ENCODE assay signal across 29 cellular contexts in the genomic region with DNA sequence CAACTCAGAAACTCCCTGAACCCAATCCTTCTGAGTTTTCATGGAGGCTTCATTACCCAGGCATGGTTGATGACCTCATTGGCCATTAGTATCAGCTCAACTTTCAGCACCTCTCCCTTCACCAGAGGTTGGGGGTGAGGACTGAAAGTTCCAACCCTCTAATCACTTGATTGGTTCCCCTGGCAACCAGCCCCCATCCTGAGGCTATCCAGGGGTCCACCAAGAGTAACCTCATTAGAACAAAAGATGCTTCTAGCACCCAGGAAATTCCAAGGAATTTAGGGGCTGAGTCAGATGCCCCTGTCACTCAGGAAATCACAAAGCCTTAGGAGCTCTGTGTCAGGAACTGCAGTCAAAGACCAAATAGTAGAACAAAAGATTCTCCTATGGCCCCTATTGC. TPM values are rescaled to one million over a fixed set of nuclear protein-coding genes. Genes with fewer than 3 reads are reported as not detected.
"Had no signal": no experiment of that assay in that cellular context is flagged by ENCODE, and none has a peak within 500 bp of the region (broad histone marks: within the 10 kb centered on the region; RNA-seq: fewer than 3 reads in every experiment).

No MANE protein-coding gene starts in this region.

- H3K4me1 ChIP-seq: colonic mucosa, pancreas, psoas muscle had no signal

- H3K27me3 Mint-ChIP-seq: activated naive CD8-positive, alpha-beta T cell treated with anti-CD3 and anti-CD28 coated beads, Interleukin-2, amount 10 ng/mL, durations not matched to agents 7 days and 5 days; brain; central memory CD8-positive, alpha-beta T cell; T-helper 17 cell had no signal

- H3K27ac ChIP-seq: colonic mucosa, dorsolateral prefrontal cortex, hepatocyte, pancreas, psoas muscle, right lobe of liver, testis, vagina had no signal

- H3K9me3 ChIP-seq: colonic mucosa, pancreas, psoas muscle, right lobe of liver, testis, vagina had no signal

- H3K9me3 Mint-ChIP-seq: activated naive CD4-positive, alpha-beta T cell treated with anti-CD3 and anti-CD28 coated beads for 36 hours; activated naive CD8-positive, alpha-beta T cell treated with anti-CD3 and anti-CD28 coated beads, Interleukin-2, amount 10 ng/mL, durations not matched to agents 7 days and 5 days had no signal

- H3K4me3 Mint-ChIP-seq: activated naive CD4-positive, alpha-beta T cell treated with anti-CD3 and anti-CD28 coated beads for 36 hours; activated naive CD8-positive, alpha-beta T cell treated with anti-CD3 and anti-CD28 coated beads, Interleukin-2, amount 10 ng/mL, durations not matched to agents 7 days and 5 days; activated T-cell treated with anti-CD3 and anti-CD28 coated beads, Interleukin-2, amount 50 U/mL, for 72 hours; brain; central memory CD8-positive, alpha-beta T cell; endodermal cell; immature natural killer cell; memory B cell; nephron; stimulated activated naive B cell treated with anti-CD40 and anti-IgM and Interleukin-4, amounts not matched to agents 10 μg/mL and 1 μg/mL and 100 μg/mL, for 72 hours; T-helper 17 cell had no signal

- H3K4me1 Mint-ChIP-seq: activated naive CD8-positive, alpha-beta T cell treated with anti-CD3 and anti-CD28 coated beads, Interleukin-2, amount 10 ng/mL, durations not matched to agents 7 days and 5 days; central memory CD8-positive, alpha-beta T cell; immature natural killer cell; memory B cell; stimulated activated naive B cell treated with anti-CD40 and anti-IgM and Interleukin-4, amounts not matched to agents 10 μg/mL and 1 μg/mL and 100 μg/mL, for 72 hours; T-helper 17 cell had no signal

- H3K36me3 Mint-ChIP-seq: activated naive CD8-positive, alpha-beta T cell treated with anti-CD3 and anti-CD28 coated beads, Interleukin-2, amount 10 ng/mL, durations not matched to agents 7 days and 5 days; brain; immature natural killer cell; memory B cell; stimulated activated naive B cell treated with anti-CD40 and anti-IgM and Interleukin-4, amounts not matched to agents 10 μg/mL and 1 μg/mL and 100 μg/mL, for 72 hours had no signal

- H3K36me3 ChIP-seq: colonic mucosa, pancreas, right lobe of liver, vagina had no signal

- H3K27ac Mint-ChIP-seq: activated naive CD4-positive, alpha-beta T cell treated with anti-CD3 and anti-CD28 coated beads for 36 hours; activated naive CD8-positive, alpha-beta T cell treated with anti-CD3 and anti-CD28 coated beads, Interleukin-2, amount 10 ng/mL, durations not matched to agents 7 days and 5 days; activated T-cell treated with anti-CD3 and anti-CD28 coated beads, Interleukin-2, amount 50 U/mL, for 72 hours; brain; endodermal cell; immature natural killer cell; memory B cell; nephron; stimulated activated naive B cell treated with anti-CD40 and anti-IgM and Interleukin-4, amounts not matched to agents 10 μg/mL and 1 μg/mL and 100 μg/mL, for 72 hours; T-helper 17 cell had no signal

- DNase-seq: activated CD4-positive, alpha-beta T cell treated with anti-CD3 and anti-CD28 coated beads for 4 hours; activated CD4-positive, alpha-beta T cell treated with anti-CD3 and anti-CD28 coated beads, Interleukin-2, amount 50 U/mL, for 48 hours; activated CD4-positive, CD25-positive, alpha-beta regulatory T cell; activated effector memory CD4-positive, alpha-beta T cell treated with Interleukin-2 at 50 U/mL for 16 hours; activated naive CD4-positive, alpha-beta T cell treated with anti-CD3 and anti-CD28 coated beads for 36 hours; activated naive CD8-positive, alpha-beta T cell treated with anti-CD3 and anti-CD28 coated beads, Interleukin-2, amount 10 ng/mL, durations not matched to agents 7 days and 5 days; activated T-cell treated with anti-CD3 and anti-CD28 coated beads, Interleukin-2, amount 50 U/mL, for 72 hours; amniotic stem cell; dorsolateral prefrontal cortex; endodermal cell; immature natural killer cell; stimulated activated CD4-positive, alpha-beta T cell treated with anti-CD3 and anti-CD28 coated beads, Interleukin-2, amount 100 ng/mL, for 48 hours; stimulated activated CD8-positive, alpha-beta memory T cell treated with anti-CD3 and anti-CD28 coated beads, Interleukin-4, amount 100 ng/mL, for 48 hours; stimulated activated naive B cell treated with anti-CD40 and anti-IgM and Interleukin-4, amounts not matched to agents 10 μg/mL and 1 μg/mL and 100 μg/mL, for 72 hours; SW 1271; T-helper 17 cell; trophoblast cell had no signal

- FAIRE-seq: pancreas had no signal

- ATAC-seq: activated T-cell treated with anti-CD3 and anti-CD28 coated beads, Interleukin-2, amount 50 U/mL, for 72 hours; stimulated activated naive B cell treated with anti-CD40 and anti-IgM and Interleukin-4, amounts not matched to agents 10 μg/mL and 1 μg/mL and 100 μg/mL, for 72 hours; T-helper 17 cell had no signal

- H3K4me2 ChIP-seq: hepatocyte had no signal

- H3K27me3 ChIP-seq: colonic mucosa, dorsolateral prefrontal cortex, hepatocyte, pancreas, right lobe of liver, testis, vagina had no signal

- H3K79me2 ChIP-seq: hepatocyte had no signal

- H2AFZ ChIP-seq: hepatocyte had no signal

- H3K4me3 ChIP-seq: colonic mucosa, dorsolateral prefrontal cortex, hepatocyte, pancreas, psoas muscle, right lobe of liver, testis, vagina had no signal

RNA-seq across cellular contexts. Expression of a gene that starts 43.8 kb away (rescaled TPM):
- total RNA-seq: activated CD8-positive, alpha-beta memory T cell treated with anti-CD3 and anti-CD28 coated beads for 36 hours; activated naive CD4-positive, alpha-beta T cell treated with anti-CD3 and anti-CD28 coated beads for 36 hours; activated naive CD8-positive, alpha-beta T cell treated with anti-CD3 and anti-CD28 coated beads, Interleukin-2, amount 10 ng/mL, durations not matched to agents 7 days and 5 days; T-helper 17 cell had no signal
- polyA plus RNA-seq: immature natural killer cell had no signal
